Comparison of ENCODE assay signal across 10 cellular contexts in the genomic region with DNA sequence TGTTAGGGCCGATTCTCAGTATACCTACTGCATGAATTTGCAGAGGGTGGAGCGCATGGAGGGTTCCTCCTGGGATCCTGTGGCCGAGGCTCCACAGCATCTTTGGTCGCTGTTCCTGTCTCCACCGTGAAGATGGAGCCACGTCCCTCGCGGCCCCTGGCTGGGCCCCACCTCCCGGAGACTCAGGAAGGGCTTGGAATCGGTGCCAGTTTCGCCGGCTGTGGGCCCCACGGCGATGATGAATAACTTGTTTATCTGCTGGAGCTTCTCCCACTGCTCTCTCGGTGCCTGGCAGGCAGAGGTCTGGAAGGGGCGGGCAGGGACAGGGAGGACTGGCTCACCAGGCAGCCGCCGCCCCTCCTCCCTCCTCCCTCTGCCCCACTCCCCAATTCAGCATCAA. TPM values are rescaled to one million over a fixed set of nuclear protein-coding genes. Genes with fewer than 3 reads are reported as not detected.
DNase-seq lines count a peak whose midpoint lies in the region; ATAC-seq lines count a peak whose summit lies in the region.
"Had no signal": no experiment of that assay in that cellular context is flagged by ENCODE, and none has a peak within 500 bp of the region (broad histone marks: within the 10 kb centered on the region; RNA-seq: fewer than 3 reads in every experiment).

No MANE protein-coding gene starts in this region.

- DNase-seq in DMS 273 (lab: John Stamatoyannopoulos, UW; ENCODE audit: unreplicated experiment) (peak; percentile 69), DMS 273 treated with DMSO at 0.1 percent for 48 hours (lab: John Stamatoyannopoulos, UW) (no peak), amniotic epithelial cell (ENCODE audit: low read depth) (peak; percentile 96), left ventricle myocardium superior (peak; percentile 52), stromal cell of bone marrow (ENCODE audit: low read depth) (peak; percentile 2), dedifferentiated amniotic fluid mesenchymal stem cell (ENCODE audit: extremely low spot score) (no peak), OCI-M1 (lab: John Stamatoyannopoulos, UW) (no peak)
- DNase-seq: activated CD4-positive, CD25-positive, alpha-beta regulatory T cell treated with anti-CD3 and anti-CD28 coated beads, Interleukin-2, amount 50 U/mL, for 72 hours; cerebellar nuclear complex had no signal

- intact Hi-C loops in left ventricle myocardium superior (cut with micrococcal nuclease) = no loop called here

- ATAC-seq in left ventricle myocardium superior (peak; percentile 69), GM19455 (IDR thresholded peaks at IDR 0.05; ENCODE audit: unreplicated experiment) (no peak)

RNA-seq across cellular contexts. Expression of a gene that starts 8.1 kb away (rescaled TPM):
- total RNA-seq in left ventricle myocardium superior = not detected

Comparison
In these comparisons a context has a peak if more than half of its experiments do, and no peak if none do; other contexts are left out.
1. DNase-seq: peak in DMS 273 (single experiment), amniotic epithelial cell (single experiment), left ventricle myocardium superior (single experiment) and stromal cell of bone marrow (single experiment); none in DMS 273 treated with DMSO at 0.1 percent for 48 hours (single experiment), dedifferentiated amniotic fluid mesenchymal stem cell (single experiment) and OCI-M1 (single experiment).